ENCODE assay signal across 1 cellular context in the genomic region with DNA sequence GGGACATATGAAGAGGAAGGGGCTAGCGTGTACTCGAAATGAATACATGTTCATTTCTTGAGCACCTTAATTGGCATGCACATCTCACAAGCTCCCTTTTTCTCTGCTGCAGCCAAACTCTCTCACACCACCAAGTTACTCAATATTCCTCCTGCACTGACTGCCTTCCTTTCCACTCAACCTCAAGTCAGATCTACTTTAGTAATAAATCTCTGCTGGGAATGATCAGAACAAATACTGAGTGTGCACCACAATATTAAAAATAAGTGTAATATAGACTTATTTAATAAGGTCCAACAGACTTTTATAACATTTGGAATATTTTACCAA.
TF ChIP-seq lines count a peak whose summit lies in the region.

No MANE protein-coding gene starts in this region.

TF ChIP-seq in GM23338, 12 proteins besides CTCF, POLR2A, EP300 and RAD21:
- TF ChIP-seq, protein P1, sequence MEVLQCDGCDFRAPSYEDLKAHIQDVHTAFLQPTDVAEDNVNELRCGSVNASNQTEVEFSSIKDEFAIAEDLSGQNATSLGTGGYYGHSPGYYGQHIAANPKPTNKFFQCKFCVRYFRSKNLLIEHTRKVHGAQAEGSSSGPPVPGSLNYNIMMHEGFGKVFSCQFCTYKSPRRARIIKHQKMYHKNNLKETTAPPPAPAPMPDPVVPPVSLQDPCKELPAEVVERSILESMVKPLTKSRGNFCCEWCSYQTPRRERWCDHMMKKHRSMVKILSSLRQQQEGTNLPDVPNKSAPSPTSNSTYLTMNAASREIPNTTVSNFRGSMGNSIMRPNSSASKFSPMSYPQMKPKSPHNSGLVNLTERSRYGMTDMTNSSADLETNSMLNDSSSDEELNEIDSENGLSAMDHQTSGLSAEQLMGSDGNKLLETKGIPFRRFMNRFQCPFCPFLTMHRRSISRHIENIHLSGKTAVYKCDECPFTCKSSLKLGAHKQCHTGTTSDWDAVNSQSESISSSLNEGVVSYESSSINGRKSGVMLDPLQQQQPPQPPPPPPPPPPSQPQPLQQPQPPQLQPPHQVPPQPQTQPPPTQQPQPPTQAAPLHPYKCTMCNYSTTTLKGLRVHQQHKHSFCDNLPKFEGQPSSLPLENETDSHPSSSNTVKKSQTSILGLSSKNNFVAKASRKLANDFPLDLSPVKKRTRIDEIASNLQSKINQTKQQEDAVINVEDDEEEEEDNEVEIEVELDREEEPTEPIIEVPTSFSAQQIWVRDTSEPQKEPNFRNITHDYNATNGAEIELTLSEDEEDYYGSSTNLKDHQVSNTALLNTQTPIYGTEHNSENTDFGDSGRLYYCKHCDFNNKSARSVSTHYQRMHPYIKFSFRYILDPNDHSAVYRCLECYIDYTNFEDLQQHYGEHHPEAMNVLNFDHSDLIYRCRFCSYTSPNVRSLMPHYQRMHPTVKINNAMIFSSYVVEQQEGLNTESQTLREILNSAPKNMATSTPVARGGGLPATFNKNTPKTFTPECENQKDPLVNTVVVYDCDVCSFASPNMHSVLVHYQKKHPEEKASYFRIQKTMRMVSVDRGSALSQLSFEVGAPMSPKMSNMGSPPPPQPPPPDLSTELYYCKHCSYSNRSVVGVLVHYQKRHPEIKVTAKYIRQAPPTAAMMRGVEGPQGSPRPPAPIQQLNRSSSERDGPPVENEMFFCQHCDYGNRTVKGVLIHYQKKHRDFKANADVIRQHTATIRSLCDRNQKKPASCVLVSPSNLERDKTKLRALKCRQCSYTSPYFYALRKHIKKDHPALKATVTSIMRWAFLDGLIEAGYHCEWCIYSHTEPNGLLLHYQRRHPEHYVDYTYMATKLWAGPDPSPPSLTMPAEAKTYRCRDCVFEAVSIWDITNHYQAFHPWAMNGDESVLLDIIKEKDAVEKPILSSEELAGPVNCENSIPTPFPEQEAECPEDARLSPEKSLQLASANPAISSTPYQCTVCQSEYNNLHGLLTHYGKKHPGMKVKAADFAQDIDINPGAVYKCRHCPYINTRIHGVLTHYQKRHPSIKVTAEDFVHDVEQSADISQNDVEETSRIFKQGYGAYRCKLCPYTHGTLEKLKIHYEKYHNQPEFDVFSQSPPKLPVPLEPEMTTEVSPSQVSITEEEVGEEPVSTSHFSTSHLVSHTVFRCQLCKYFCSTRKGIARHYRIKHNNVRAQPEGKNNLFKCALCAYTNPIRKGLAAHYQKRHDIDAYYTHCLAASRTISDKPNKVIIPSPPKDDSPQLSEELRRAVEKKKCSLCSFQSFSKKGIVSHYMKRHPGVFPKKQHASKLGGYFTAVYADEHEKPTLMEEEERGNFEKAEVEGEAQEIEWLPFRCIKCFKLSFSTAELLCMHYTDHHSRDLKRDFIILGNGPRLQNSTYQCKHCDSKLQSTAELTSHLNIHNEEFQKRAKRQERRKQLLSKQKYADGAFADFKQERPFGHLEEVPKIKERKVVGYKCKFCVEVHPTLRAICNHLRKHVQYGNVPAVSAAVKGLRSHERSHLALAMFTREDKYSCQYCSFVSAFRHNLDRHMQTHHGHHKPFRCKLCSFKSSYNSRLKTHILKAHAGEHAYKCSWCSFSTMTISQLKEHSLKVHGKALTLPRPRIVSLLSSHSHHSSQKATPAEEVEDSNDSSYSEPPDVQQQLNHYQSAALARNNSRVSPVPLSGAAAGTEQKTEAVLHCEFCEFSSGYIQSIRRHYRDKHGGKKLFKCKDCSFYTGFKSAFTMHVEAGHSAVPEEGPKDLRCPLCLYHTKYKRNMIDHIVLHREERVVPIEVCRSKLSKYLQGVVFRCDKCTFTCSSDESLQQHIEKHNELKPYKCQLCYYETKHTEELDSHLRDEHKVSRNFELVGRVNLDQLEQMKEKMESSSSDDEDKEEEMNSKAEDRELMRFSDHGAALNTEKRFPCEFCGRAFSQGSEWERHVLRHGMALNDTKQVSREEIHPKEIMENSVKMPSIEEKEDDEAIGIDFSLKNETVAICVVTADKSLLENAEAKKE (CRISPR knock-in tag; IDR thresholded peaks at IDR 0.05): no peak
- TF ChIP-seq REST (IDR thresholded peaks at IDR 0.05; ENCODE audit: unreplicated experiment): no peak
TF ChIP-seq in GM23338: peak in this region for 0.
